In genomic region chr3:188947983-188948657, GRCh38 we compare ENCODE assay signal across 8 cellular contexts.
A peak's percentile ranks its signal among the peaks of the same experiment; 100 is the strongest.
DNase-seq lines count a peak whose midpoint lies in the region; ATAC-seq and TF ChIP-seq lines count a peak whose summit lies in the region.

No MANE protein-coding gene starts in this region.

- in situ Hi-C loops in astrocyte of the spinal cord (cut with HindIII; ENCODE audit: low sequenced_read_pairs), result no loop called here

- peak overlapping the region; percentile 52; the same call in 1 of the 2 replicates for H3K4me2 ChIP-seq in DOHH2 (ENCODE audit: low read length)

- H3K9me2 ChIP-seq in DOHH2 (replicated peaks; ENCODE audit: control insufficient read depth, low read length), result no peaks in the 10 kb centered on the region

- no peaks in the 10 kb centered on the region for H3K27me3 ChIP-seq in DOHH2 (ENCODE audit: control insufficient read depth, low read length)

- H3K36me3 ChIP-seq in DOHH2 (ENCODE audit: control insufficient read depth, low read length), result no peaks in the 10 kb centered on the region

- no peak for ATAC-seq in GM21360 (IDR thresholded peaks at IDR 0.05; ENCODE audit: unreplicated experiment)
- no peak for ATAC-seq in HG02588 (IDR thresholded peaks at IDR 0.05; ENCODE audit: unreplicated experiment)
- ATAC-seq in GM19328 (IDR thresholded peaks at IDR 0.05; ENCODE audit: unreplicated experiment), result no peak

- no peak for TF ChIP-seq CTCF in DOHH2 (IDR thresholded peaks at IDR 0.05; ENCODE audit: low read depth, low read length, poor library complexity, severe bottlenecking)
- no peak for TF ChIP-seq CTCF in astrocyte of the spinal cord (IDR thresholded peaks at IDR 0.05; ENCODE audit: low read depth, low read length)
- no peak for TF ChIP-seq CTCF in retinal pigment epithelial cell (conservative IDR thresholded peaks at IDR 0.05; ENCODE audit: low read depth, low read length)

- H4K20me1 ChIP-seq in DOHH2 (ENCODE audit: control insufficient read depth, insufficient read depth, low read depth, low read length), result no peaks in the 10 kb centered on the region

- DNase-seq in NCI-H2171 (lab: John Stamatoyannopoulos, UW), result peak; percentile 93
- peak; percentile 100 for DNase-seq in astrocyte of the spinal cord (ENCODE audit: low read depth, low spot score)
- DNase-seq in hypothalamus (lab: John Stamatoyannopoulos, UW), result peak; percentile 60 to 96 (median 83)
- DNase-seq in retinal pigment epithelial cell (ENCODE audit: low read depth), result peak; percentile 98

- H3K4me1 ChIP-seq in DOHH2 (ENCODE audit: control insufficient read depth, low read length), result peaks cover 39% of the 10 kb centered on the region

- H3F3A ChIP-seq in DOHH2 (ENCODE audit: control insufficient read depth, insufficient read depth), result no peaks in the 10 kb centered on the region

- H3K4me3 ChIP-seq in DOHH2 (ENCODE audit: low read length) (no peak overlapping the region), astrocyte of the spinal cord (ENCODE audit: low read depth, low read length) (peak overlapping the region; percentile 34), retinal pigment epithelial cell (ENCODE audit: low read length) (peak overlapping the region; percentile 53)

- no peaks in the 10 kb centered on the region for H3K79me2 ChIP-seq in DOHH2 (ENCODE audit: control insufficient read depth, low read length)

- no peaks in the 10 kb centered on the region for H3K9me3 ChIP-seq in DOHH2 (ENCODE audit: control insufficient read depth, insufficient read depth, low read length)

- H3K27ac ChIP-seq in DOHH2 (ENCODE audit: low read depth, low read length), result no peak overlapping the region
